In genomic region chrX:48538641-48539344, GRCh38 we compare ENCODE assay signal across 8 cellular contexts. TPM values are rescaled to one million over a fixed set of nuclear protein-coding genes. Genes with fewer than 3 reads are reported as not detected.
A peak's percentile ranks its signal among the peaks of the same experiment; 100 is the strongest.
DNase-seq lines count a peak whose midpoint lies in the region; ATAC-seq, FAIRE-seq and TF ChIP-seq lines count a peak whose summit lies in the region.

No MANE protein-coding gene starts in this region.

- H3K4me1 ChIP-seq in GM12878 (ENCODE audit: control insufficient read depth, insufficient read depth, low read length) = no peaks in the 10 kb centered on the region
- H3K4me1 ChIP-seq in upper lobe of right lung = peaks cover 7% of the 10 kb centered on the region

- DNase-seq in activated naive CD4-positive, alpha-beta T cell (lab: John Stamatoyannopoulos, UW) = no peak
- no peak for DNase-seq in GM12878 (ENCODE audit: low read depth, low spot score)
- no peak for DNase-seq in mesothelial cell of epicardium (ENCODE audit: low spot score in 2 of 2, unreplicated experiment in 2 of 2)
- DNase-seq in upper lobe of right lung = no peak
- DNase-seq in kidney glomerular epithelial cell (lab: John Stamatoyannopoulos, UW) = no peak

- RAD21 ChIA-PET in GM12878 (lab: Charles Lee; ENCODE audit: unreplicated experiment) = interaction anchor here (0.7 to 1.8 kb wide), 6 partner anchors 12 to 581 kb away, joined by 4 to 9 read pairs (median 4); no protein-coding TSS in a partner anchor

- no peaks in the 10 kb centered on the region for H4K20me1 ChIP-seq in GM12878 (ENCODE audit: control insufficient read depth, insufficient read depth)

- peak overlapping the region; percentile 44; the same call in 1 of the 2 replicates for H3K27ac ChIP-seq in GM12878 (ENCODE audit: control insufficient read depth, insufficient read depth)
- peak overlapping the region; percentile 87 for H3K27ac ChIP-seq in upper lobe of right lung

- no peak for TF ChIP-seq RAD21 in GM12878 (IDR thresholded peaks at IDR 0.05; ENCODE audit: insufficient read depth, low read depth, low read length)

- H3K4me2 ChIP-seq in GM12878 (ENCODE audit: control insufficient read depth, insufficient read depth) = no peak overlapping the region

- CTCF ChIA-PET in GM12878 (lab: Yijun Ruan, JAX) = interaction anchor here (0.7 to 3.0 kb wide), 7 partner anchors 12 to 110 kb away, joined by 3 to 14 read pairs (median 4); partner anchors contain the start of gene EBP

- POLR2A ChIA-PET in GM12878 (lab: Charles Lee) = interaction anchor here (0.7 to 2.6 kb wide), 9 partner anchors 10 to 403 kb away, joined by 3 to 15 read pairs (median 5); partner anchors contain the start of genes EBP and RBM3

- no TSS peak for BruUV-seq in GM12878 (replicated peaks; lab: Mats Ljungman, UMichigan)

- H3K36me3 Mint-ChIP-seq in activated naive CD4-positive, alpha-beta T cell treated with anti-CD3 and anti-CD28 coated beads, Interleukin-2, amount 50 U/mL, for 24 hours = peaks cover under 1% of the 10 kb centered on the region
- peaks cover 4% of the 10 kb centered on the region for H3K36me3 Mint-ChIP-seq in mesothelial cell of epicardium

- H3K27me3 ChIP-seq in GM12878 (replicated peaks in 1 of 2; ENCODE audit: control insufficient read depth in 2 of 2, insufficient read depth in 2 of 2, low read length in 1 of 2) (no peaks in the 10 kb centered on the region), upper lobe of right lung (no peaks in the 10 kb centered on the region)

- peak overlapping the region; percentile 94 for H3K27ac Mint-ChIP-seq in activated naive CD4-positive, alpha-beta T cell treated with anti-CD3 and anti-CD28 coated beads, Interleukin-2, amount 50 U/mL, for 24 hours
- H3K27ac Mint-ChIP-seq in mesothelial cell of epicardium = peak overlapping the region; percentile 95

- H3K4me3 ChIP-seq in GM12878 = no peak overlapping the region
- H3K4me3 ChIP-seq in upper lobe of right lung = peak overlapping the region; percentile 66

- peaks cover 15% of the 10 kb centered on the region for H3K4me1 Mint-ChIP-seq in activated naive CD4-positive, alpha-beta T cell treated with anti-CD3 and anti-CD28 coated beads, Interleukin-2, amount 50 U/mL, for 24 hours
- peaks cover 5% of the 10 kb centered on the region for H3K4me1 Mint-ChIP-seq in mesothelial cell of epicardium

- no peak for TF ChIP-seq POLR2A in GM12878 (IDR thresholded peaks at IDR 0.05; ENCODE audit: low read depth, low read length)

- in situ Hi-C loops in GM12878 (cut with MboI) = no loop called here

- no peaks in the 10 kb centered on the region for H3K9me3 ChIP-seq in GM12878 (replicated peaks; ENCODE audit: control insufficient read depth, insufficient read depth, low read length)
- H3K9me3 ChIP-seq in upper lobe of right lung = no peaks in the 10 kb centered on the region

- H3K9me3 Mint-ChIP-seq in activated naive CD4-positive, alpha-beta T cell treated with anti-CD3 and anti-CD28 coated beads, Interleukin-2, amount 50 U/mL, for 24 hours = no peaks in the 10 kb centered on the region
- H3K9me3 Mint-ChIP-seq in mesothelial cell of epicardium = peaks cover 9% of the 10 kb centered on the region

- ATAC-seq in GM12878 (no peak), upper lobe of right lung (no peak), HG03196 (IDR thresholded peaks at IDR 0.05; ENCODE audit: unreplicated experiment) (no peak)
- no peak for ATAC-seq in activated CD4-positive, CD25-positive, alpha-beta regulatory T cell treated with anti-CD3 and anti-CD28 coated beads, Interleukin-2, amount 50 U/mL, for 24 hours

- H3K79me2 ChIP-seq in GM12878 (ENCODE audit: control insufficient read depth, insufficient read depth, low read length) = peaks cover 20% of the 10 kb centered on the region

- SMC1A ChIA-PET in GM12878 (lab: Charles Lee; ENCODE audit: uncharacterized antibody, unreplicated experiment) = interaction anchor here (0.7 to 2.8 kb wide), 7 partner anchors 8 to 89 kb away, joined by 3 to 11 read pairs (median 4); partner anchors contain the start of gene EBP

- peak overlapping the region; percentile 74 for H2AFZ ChIP-seq in GM12878 (ENCODE audit: control insufficient read depth, low read depth, low read length)

- no peak for TF ChIP-seq EP300 in GM12878 (IDR thresholded peaks at IDR 0.05; ENCODE audit: borderline replicate concordance in 1 of 2, control insufficient read depth in 1 of 2, low read depth in 2 of 2, low read length in 2 of 2)

- no peaks in the 10 kb centered on the region for H3K27me3 Mint-ChIP-seq in activated naive CD4-positive, alpha-beta T cell treated with anti-CD3 and anti-CD28 coated beads, Interleukin-2, amount 50 U/mL, for 24 hours
- no peaks in the 10 kb centered on the region for H3K27me3 Mint-ChIP-seq in mesothelial cell of epicardium (ENCODE audit: low read depth)

- WGBS in GM12878 (ENCODE audit: insufficient coverage, insufficient replicate concordance, low lambda C conversion rate, missing lambda C conversion rate) = 82% methylated on average over 23 of the region's 23 CpGs

- intact Hi-C loops in GM12878 (cut with micrococcal nuclease; ENCODE audit: unreplicated experiment) (loop anchor here (1.0 to 2.0 kb wide), 2 partner anchors 18 to 36 kb away; partner anchors contain the start of genes EBP and RBM3), upper lobe of right lung (cut with DNase I) (no loop called here)

- H3K9ac ChIP-seq in GM12878 (ENCODE audit: control insufficient read depth, insufficient read depth, low read length) = no peak overlapping the region

- no peak for FAIRE-seq in GM12878 (lab: Jason Lieb, UNC)

- TF ChIP-seq CTCF in GM12878 (IDR thresholded peaks at IDR 0.05 in 2 of 3, conservative IDR thresholded peaks at IDR 0.05 in 1 of 3; ENCODE audit: control insufficient read depth in 2 of 3, extremely low read depth in 1 of 3, insufficient read depth in 1 of 3, low read depth in 3 of 3, low read length in 3 of 3) (no peak), mesothelial cell of epicardium (IDR thresholded peaks at IDR 0.05; ENCODE audit: unreplicated experiment) (no peak), upper lobe of right lung (IDR thresholded peaks at IDR 0.05) (no peak)

- H3K36me3 ChIP-seq in GM12878 (ENCODE audit: control insufficient read depth in 2 of 2, insufficient read depth in 2 of 2, low read length in 1 of 2) (no peaks in the 10 kb centered on the region), upper lobe of right lung (no peaks in the 10 kb centered on the region)

- peak overlapping the region; percentile 93 for H3K4me3 Mint-ChIP-seq in activated naive CD4-positive, alpha-beta T cell treated with anti-CD3 and anti-CD28 coated beads, Interleukin-2, amount 50 U/mL, for 24 hours
- peak overlapping the region; percentile 79 for H3K4me3 Mint-ChIP-seq in mesothelial cell of epicardium

RNA-seq across cellular contexts. Expression of gene TBC1D25, which starts 0.7 kb away (rescaled TPM):
- total RNA-seq in GM12878 (2013; cell fraction: nucleolus; rRNA removed) = 12.4 and 13.6 TPM in 2 replicates
- total RNA-seq in GM12878 (2014; rRNA removed) (8.0 and 8.3 TPM in 2 replicates), GM12878 (2014; rRNA removed; fragmentation: Illumina TruSeq; extraction: Trizol) (2.0 and 2.7 TPM in 2 replicates), GM12878 (2021) (17.3 and 20.6 TPM in 2 replicates), mesothelial cell of epicardium (13.9 to 15.4 TPM (median 15.3 TPM) in 3 replicates), upper lobe of right lung (14.6 TPM)
- 9.3 TPM for polyA plus RNA-seq in GM12878 (2011; ENCODE audit: low read depth)
- polyA plus RNA-seq in GM12878 (2011; rRNA removed) (3.6 and 9.6 TPM in 2 replicates), GM12878 (2014; fragmentation: Illumina TruSeq; extraction: Trizol) (7.0 and 10.4 TPM in 2 replicates), GM12878 (2014; fragmentation: Nextera tagmentation; extraction: Ambion mirVana) (1 to 10 TPM in 1 of 2 experiments, under 1 TPM in 1; 0.79 to 2.3 TPM), GM12878 (2014; rRNA removed) (13.5 and 13.8 TPM in 2 replicates), GM12878 (2016; fragmentation: Nextera tagmentation; extraction: Ambion mirVana) (10 to 100 TPM; 11.3 to 11.6 TPM)
- 14.6 and 15.2 TPM in 2 replicates for polyA plus RNA-seq in GM12878 (2011; cell fraction: cytosol; rRNA removed)
- polyA plus RNA-seq in GM12878 (2011; cell fraction: nucleus; rRNA removed) = 23.3 and 30.6 TPM in 2 replicates
- polyA plus RNA-seq in GM12878 (2012) = 18.8 and 19.5 TPM in 2 replicates
- polyA minus RNA-seq in GM12878 (2011; rRNA and poly(A)+ RNA removed) = 9.7 and 12.3 TPM in 2 replicates
- 3.1 and 5.7 TPM in 2 replicates for polyA minus RNA-seq in GM12878 (2011; cell fraction: cytosol; rRNA and poly(A)+ RNA removed)
- 4.8 and 8.2 TPM in 2 replicates for polyA minus RNA-seq in GM12878 (2011; cell fraction: nucleus; rRNA and poly(A)+ RNA removed)

RNA-seq across cellular contexts. Expression of gene EBP, which starts 17.2 kb away (rescaled TPM):
- total RNA-seq in GM12878 (2013; cell fraction: nucleolus; rRNA removed) = 38.1 and 42.3 TPM in 2 replicates
- total RNA-seq in GM12878 (2014; rRNA removed) = 159 and 169 TPM in 2 replicates
- total RNA-seq in GM12878 (2014; rRNA removed; fragmentation: Illumina TruSeq; extraction: Trizol) = 169 and 174 TPM in 2 replicates
- 154 and 170 TPM in 2 replicates for total RNA-seq in GM12878 (2021)
- polyA plus RNA-seq in GM12878 (2011; ENCODE audit: low read depth) = 95.3 TPM
- polyA plus RNA-seq in GM12878 (2011; rRNA removed) = 69.5 and 125 TPM in 2 replicates
- polyA plus RNA-seq in GM12878 (2011; cell fraction: cytosol; rRNA removed) = 248 and 252 TPM in 2 replicates
- polyA plus RNA-seq in GM12878 (2011; cell fraction: nucleus; rRNA removed) = 145 and 191 TPM in 2 replicates
- polyA plus RNA-seq in GM12878 (2012) = 113 and 128 TPM in 2 replicates
- polyA plus RNA-seq in GM12878 (2014; fragmentation: Illumina TruSeq; extraction: Trizol) = 126 and 163 TPM in 2 replicates
- polyA plus RNA-seq in GM12878 (2014; fragmentation: Nextera tagmentation; extraction: Ambion mirVana) = 100 to 1,000 TPM; 364 to 628 TPM
- 183 and 185 TPM in 2 replicates for polyA plus RNA-seq in GM12878 (2014; rRNA removed)
- polyA plus RNA-seq in GM12878 (2016; fragmentation: Nextera tagmentation; extraction: Ambion mirVana) = 100 to 1,000 TPM; 242 to 263 TPM
- 180 and 246 TPM in 2 replicates for polyA minus RNA-seq in GM12878 (2011; rRNA and poly(A)+ RNA removed)
- 67.8 and 83.2 TPM in 2 replicates for polyA minus RNA-seq in GM12878 (2011; cell fraction: cytosol; rRNA and poly(A)+ RNA removed)
- polyA minus RNA-seq in GM12878 (2011; cell fraction: nucleus; rRNA and poly(A)+ RNA removed) = 26.2 and 38.9 TPM in 2 replicates
- 48.9 to 52.2 TPM (median 50.2 TPM) in 3 replicates for total RNA-seq in mesothelial cell of epicardium
- total RNA-seq in upper lobe of right lung = 93.4 TPM

RNA-seq across cellular contexts. Expression of gene PORCN, which starts 30.0 kb away (rescaled TPM):
- total RNA-seq in GM12878 (2013; cell fraction: nucleolus; rRNA removed) = 17.6 and 19.7 TPM in 2 replicates
- total RNA-seq in GM12878 (2014; rRNA removed) (15.2 and 16.6 TPM in 2 replicates), GM12878 (2014; rRNA removed; fragmentation: Illumina TruSeq; extraction: Trizol) (5.7 and 7.9 TPM in 2 replicates), GM12878 (2021) (14.0 and 18.0 TPM in 2 replicates), mesothelial cell of epicardium (9.7 to 11.0 TPM (median 10.1 TPM) in 3 replicates), upper lobe of right lung (8.9 TPM)
- polyA plus RNA-seq in GM12878 (2011; ENCODE audit: low read depth) = 4.8 TPM
- polyA plus RNA-seq in GM12878 (2011; rRNA removed) (5.6 and 12.9 TPM in 2 replicates), GM12878 (2014; fragmentation: Illumina TruSeq; extraction: Trizol) (8.3 and 12.5 TPM in 2 replicates), GM12878 (2014; fragmentation: Nextera tagmentation; extraction: Ambion mirVana) (1 to 10 TPM in 1 of 2 experiments, under 1 TPM in 1; 0.27 to 1.4 TPM), GM12878 (2014; rRNA removed) (17.9 and 19.5 TPM in 2 replicates), GM12878 (2016; fragmentation: Nextera tagmentation; extraction: Ambion mirVana) (10 to 100 TPM; 18.2 to 21.0 TPM)
- polyA plus RNA-seq in GM12878 (2011; cell fraction: cytosol; rRNA removed) = 24.2 and 24.8 TPM in 2 replicates
- 53.9 and 63.7 TPM in 2 replicates for polyA plus RNA-seq in GM12878 (2011; cell fraction: nucleus; rRNA removed)
- polyA plus RNA-seq in GM12878 (2012) = 11.5 and 11.7 TPM in 2 replicates
- polyA minus RNA-seq in GM12878 (2011; rRNA and poly(A)+ RNA removed) = 14.8 and 21.4 TPM in 2 replicates
- polyA minus RNA-seq in GM12878 (2011; cell fraction: cytosol; rRNA and poly(A)+ RNA removed) = 3.5 and 7.5 TPM in 2 replicates
- polyA minus RNA-seq in GM12878 (2011; cell fraction: nucleus; rRNA and poly(A)+ RNA removed) = 13.5 and 19.2 TPM in 2 replicates

RNA-seq across cellular contexts. Expression of gene RBM3, which starts 35.5 kb away (rescaled TPM):
- total RNA-seq in GM12878 (2013; cell fraction: nucleolus; rRNA removed) = 140 and 144 TPM in 2 replicates
- total RNA-seq in GM12878 (2014; rRNA removed) = 330 and 346 TPM in 2 replicates
- total RNA-seq in GM12878 (2014; rRNA removed; fragmentation: Illumina TruSeq; extraction: Trizol) = 398 and 417 TPM in 2 replicates
- total RNA-seq in GM12878 (2021) = 269 and 304 TPM in 2 replicates
- polyA plus RNA-seq in GM12878 (2011; ENCODE audit: low read depth) = 227 TPM
- 174 and 221 TPM in 2 replicates for polyA plus RNA-seq in GM12878 (2011; rRNA removed)
- polyA plus RNA-seq in GM12878 (2011; cell fraction: cytosol; rRNA removed) = 116 and 147 TPM in 2 replicates
- polyA plus RNA-seq in GM12878 (2011; cell fraction: nucleus; rRNA removed) = 135 and 166 TPM in 2 replicates
- polyA plus RNA-seq in GM12878 (2012) = 207 and 257 TPM in 2 replicates
- polyA plus RNA-seq in GM12878 (2014; fragmentation: Illumina TruSeq; extraction: Trizol) = 435 and 467 TPM in 2 replicates
- 100 to 1,000 TPM; 170 to 179 TPM for polyA plus RNA-seq in GM12878 (2014; fragmentation: Nextera tagmentation; extraction: Ambion mirVana)
- polyA plus RNA-seq in GM12878 (2014; rRNA removed) = 385 and 405 TPM in 2 replicates
- polyA plus RNA-seq in GM12878 (2016; fragmentation: Nextera tagmentation; extraction: Ambion mirVana) = 100 to 1,000 TPM; 209 to 213 TPM
- polyA minus RNA-seq in GM12878 (2011; rRNA and poly(A)+ RNA removed) = 171 and 172 TPM in 2 replicates
- polyA minus RNA-seq in GM12878 (2011; cell fraction: cytosol; rRNA and poly(A)+ RNA removed) = 49.4 and 51.5 TPM in 2 replicates
- 75.9 and 125 TPM in 2 replicates for polyA minus RNA-seq in GM12878 (2011; cell fraction: nucleus; rRNA and poly(A)+ RNA removed)
- total RNA-seq in mesothelial cell of epicardium = 208 to 215 TPM (median 209 TPM) in 3 replicates
- total RNA-seq in upper lobe of right lung = 170 TPM

RNA-seq across cellular contexts. Expression of gene WDR13, which starts 58.5 kb away (rescaled TPM):
- total RNA-seq in GM12878 (2013; cell fraction: nucleolus; rRNA removed) = 38.3 and 49.7 TPM in 2 replicates
- 51.1 and 52.0 TPM in 2 replicates for total RNA-seq in GM12878 (2014; rRNA removed)
- total RNA-seq in GM12878 (2014; rRNA removed; fragmentation: Illumina TruSeq; extraction: Trizol) = 16.3 and 17.2 TPM in 2 replicates
- total RNA-seq in GM12878 (2021) = 49.5 and 54.3 TPM in 2 replicates
- polyA plus RNA-seq in GM12878 (2011; ENCODE audit: low read depth) = 18.0 TPM
- polyA plus RNA-seq in GM12878 (2011; rRNA removed) = 11.8 and 19.6 TPM in 2 replicates
- 64.8 and 77.2 TPM in 2 replicates for polyA plus RNA-seq in GM12878 (2011; cell fraction: cytosol; rRNA removed)
- 191 and 250 TPM in 2 replicates for polyA plus RNA-seq in GM12878 (2011; cell fraction: nucleus; rRNA removed)
- 64.4 and 133 TPM in 2 replicates for polyA plus RNA-seq in GM12878 (2012)
- 3.9 and 19.8 TPM in 2 replicates for polyA plus RNA-seq in GM12878 (2014; fragmentation: Illumina TruSeq; extraction: Trizol)
- 10 to 100 TPM in 1 of 2 experiments, 1 to 10 TPM in 1; 6.9 to 20.1 TPM for polyA plus RNA-seq in GM12878 (2014; fragmentation: Nextera tagmentation; extraction: Ambion mirVana)
- polyA plus RNA-seq in GM12878 (2014; rRNA removed) = 37.6 and 52.1 TPM in 2 replicates
- 10 to 100 TPM; 44.6 to 62.7 TPM for polyA plus RNA-seq in GM12878 (2016; fragmentation: Nextera tagmentation; extraction: Ambion mirVana)
- 18.4 and 45.3 TPM in 2 replicates for polyA minus RNA-seq in GM12878 (2011; rRNA and poly(A)+ RNA removed)
- 13.3 and 19.9 TPM in 2 replicates for polyA minus RNA-seq in GM12878 (2011; cell fraction: cytosol; rRNA and poly(A)+ RNA removed)
- 15.0 and 31.8 TPM in 2 replicates for polyA minus RNA-seq in GM12878 (2011; cell fraction: nucleus; rRNA and poly(A)+ RNA removed)
- total RNA-seq in mesothelial cell of epicardium = 85.8 to 98.6 TPM (median 88.8 TPM) in 3 replicates
- total RNA-seq in upper lobe of right lung = 121 TPM
